In the genomic region with DNA sequence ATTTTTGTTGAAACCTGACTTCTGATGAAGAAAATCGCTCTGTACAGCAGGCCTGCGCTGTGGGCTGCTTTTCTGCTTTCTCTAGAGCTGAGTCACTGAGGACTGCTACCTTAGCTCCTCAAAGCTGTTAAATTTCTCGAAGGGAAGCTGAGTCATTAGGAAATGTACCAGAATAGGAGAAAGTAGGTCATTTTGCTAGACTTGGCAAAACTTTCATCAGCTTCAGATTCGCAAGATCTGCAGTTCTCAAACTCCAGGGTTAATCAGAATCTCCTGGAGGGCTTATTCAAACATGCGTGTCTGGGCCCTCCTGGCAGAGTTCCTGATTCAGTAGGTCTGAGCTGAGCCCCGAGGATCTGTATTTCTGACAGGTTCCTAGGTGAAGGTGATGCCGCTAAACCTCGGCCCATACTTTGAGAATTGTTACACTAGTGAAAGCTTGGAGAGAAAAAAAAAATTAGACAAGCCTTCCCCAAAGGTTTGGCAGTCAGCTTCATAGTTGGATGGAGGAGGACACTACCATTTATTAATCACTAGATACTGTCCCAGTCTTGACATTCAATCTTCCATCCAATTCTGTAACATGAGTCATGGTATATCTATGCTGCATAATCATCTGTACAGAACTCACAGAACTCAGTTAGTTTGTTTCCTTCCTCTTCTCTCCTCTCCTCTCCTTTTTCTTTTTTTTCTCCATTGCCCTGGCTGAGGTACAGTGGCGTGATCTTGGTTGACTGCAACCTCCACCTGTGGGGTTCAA, we compare ENCODE assay signal across 8 cellular contexts.
A peak's percentile ranks its signal among the peaks of the same experiment; 100 is the strongest.
DNase-seq lines count a peak whose midpoint lies in the region; ATAC-seq and TF ChIP-seq lines count a peak whose summit lies in the region.

No MANE protein-coding gene starts in this region.

- H3K27ac ChIP-seq in mesodermal cell (ENCODE audit: low read depth, low read length, severe bottlenecking) (peak overlapping the region; percentile 51), coronary artery (no peak overlapping the region)

- peaks cover 11% of the 10 kb centered on the region for H3K4me1 ChIP-seq in mesodermal cell (ENCODE audit: control insufficient read depth, insufficient read depth, low read length, poor library complexity, severe bottlenecking)

- no peak for ATAC-seq in GM18870 (IDR thresholded peaks at IDR 0.05; ENCODE audit: unreplicated experiment)

- no peaks in the 10 kb centered on the region for H3K36me3 ChIP-seq in mesodermal cell (ENCODE audit: control insufficient read depth, insufficient read depth, low read length)

- no peak for TF ChIP-seq CTCF in cardiac fibroblast (IDR thresholded peaks at IDR 0.05; ENCODE audit: low read depth, low read length)
- no peak for TF ChIP-seq CTCF in coronary artery (IDR thresholded peaks at IDR 0.05)

- DNase-seq in 8988T (peak; percentile 11), HT1080 (ENCODE audit: low read depth) (peak; percentile 87), cardiac fibroblast (ENCODE audit: low read depth in 2 of 2) (peak; percentile 89 to 96), coronary artery (ENCODE audit: low spot score) (no peak), SK-N-DZ (ENCODE audit: low spot score) (no peak), NCI-H2081 treated with DMSO at 0.1 percent for 48 hours (lab: John Stamatoyannopoulos, UW) (no peak)

- no peaks in the 10 kb centered on the region for H3K9me3 ChIP-seq in mesodermal cell (ENCODE audit: control insufficient read depth, low read length)

- WGBS in mesodermal cell (ENCODE audit: insufficient coverage in 2 of 2), 2 experiments: 67 to 87% methylated on average over 3 to 7 of the region's 9 CpGs

- peak overlapping the region in 1 of 2 donors; percentile 38 for H3K4me3 ChIP-seq in cardiac fibroblast (replicated peaks in 1 of 2; ENCODE audit: low read depth in 2 of 2, low read length in 2 of 2)
- H3K4me3 ChIP-seq in mesodermal cell (ENCODE audit: extremely low read depth, insufficient read depth, low read length, poor library complexity, severe bottlenecking): no peak overlapping the region
- H3K4me3 ChIP-seq in coronary artery: no peak overlapping the region

Comparison
In these comparisons a context has a peak if more than half of its experiments do, and no peak if none do; other contexts are left out.
1. DNase-seq: peak in 8988T (single experiment), HT1080 (single experiment) and cardiac fibroblast (2 of 2); none in coronary artery (single experiment), SK-N-DZ (single experiment) and NCI-H2081 treated with DMSO at 0.1 percent for 48 hours (single experiment).